In genomic region chr2:57491213-57491612, GRCh38 we compare ENCODE assay signal across 33 cellular contexts.
"Had no signal": no experiment of that assay in that cellular context is flagged by ENCODE, and none has a peak within 500 bp of the region (broad histone marks: within the 10 kb centered on the region; RNA-seq: fewer than 3 reads in every experiment).

No MANE protein-coding gene starts in this region.

- H3K9me3 ChIP-seq: adrenal gland, body of pancreas, breast epithelium had no signal

- H3K27ac ChIP-seq: adrenal gland, body of pancreas, brain microvascular endothelial cell, breast epithelium, VCaP had no signal

- FAIRE-seq: astrocyte, TTC549 had no signal

- H3K4me1 ChIP-seq: adrenal gland, body of pancreas, breast epithelium had no signal

- H3K4me3 ChIP-seq: adrenal gland, body of pancreas, breast epithelium had no signal

- ATAC-seq: activated CD8-positive, alpha-beta T cell treated with anti-CD3 and anti-CD28 coated beads for 36 hours; activated naive CD4-positive, alpha-beta T cell treated with anti-CD3 and anti-CD28 coated beads, Interleukin-2, amount 50 U/mL, for 72 hours; activated T-cell treated with anti-CD3 and anti-CD28 coated beads, Interleukin-2, amount 50 U/mL, for 4 hours; activated T-cell treated with anti-CD3 and anti-CD28 coated beads, Interleukin-2, amount 50 U/mL, for 72 hours; activated T-helper 17 cell treated with anti-CD3 and anti-CD28 coated beads, Interleukin-2, amount 50 U/mL, for 72 hours; body of pancreas had no signal

- DNase-seq: activated B cell treated with CpG ODN at 0.5 μM for 24 hours; activated CD4-positive, alpha-beta memory T cell treated with anti-CD3 and anti-CD28 coated beads for 36 hours; activated CD4-positive, alpha-beta T cell treated with anti-CD3 and anti-CD28 coated beads for 4 hours; activated CD4-positive, alpha-beta T cell treated with anti-CD3 and anti-CD28 coated beads, Interleukin-2, amount 10 ng/mL, durations not matched to agents 24 days and 14 days; activated CD4-positive, alpha-beta T cell treated with anti-CD3 and anti-CD28 coated beads, Interleukin-2, amount 50 U/mL, for 1 hour; activated CD4-positive, alpha-beta T cell treated with anti-CD3 and anti-CD28 coated beads, Interleukin-2, amount 50 U/mL, for 4 hours; activated CD4-positive, CD25-positive, alpha-beta regulatory T cell treated with anti-CD3 and anti-CD28 coated beads, Interleukin-2, amount 50 U/mL, for 72 hours; activated CD8-positive, alpha-beta memory T cell treated with anti-CD3 and anti-CD28 coated beads, Interleukin-2, amount 50 U/mL, for 4 hours; activated CD8-positive, alpha-beta T cell treated with anti-CD3 and anti-CD28 coated beads for 36 hours; activated effector memory CD4-positive, alpha-beta T cell treated with anti-CD3 and anti-CD28 coated beads, Interleukin-2, amount 50 U/mL, for 16 hours; activated gamma-delta T cell treated with Interleukin-2 at 50 U/mL for 16 hours; activated naive CD4-positive, alpha-beta T cell; activated naive CD4-positive, alpha-beta T cell treated with anti-CD3 and anti-CD28 coated beads for 36 hours; activated naive CD4-positive, alpha-beta T cell treated with anti-CD3 and anti-CD28 coated beads, Interleukin-2, amount 50 U/mL, for 16 hours; activated naive CD8-positive, alpha-beta T cell treated with anti-CD3 and anti-CD28 coated beads for 36 hours; activated T-cell treated with anti-CD3 and anti-CD28 coated beads for 4 hours; activated T-cell treated with anti-CD3 and anti-CD28 coated beads, Interleukin-2, amount 50 U/mL, for 1 hour; activated T-cell treated with anti-CD3 and anti-CD28 coated beads, Interleukin-2, amount 50 U/mL, for 4 hours; activated T-cell treated with anti-CD3 and anti-CD28 coated beads, Interleukin-2, amount 50 U/mL, for 72 hours; adrenal gland; amniotic stem cell; aorta; body of pancreas; brain microvascular endothelial cell; central memory CD4-positive, alpha-beta T cell; T-helper 2 cell; T-helper 9 cell had no signal
